Comparison of ENCODE assay signal across 1 cellular context in the genomic region with DNA sequence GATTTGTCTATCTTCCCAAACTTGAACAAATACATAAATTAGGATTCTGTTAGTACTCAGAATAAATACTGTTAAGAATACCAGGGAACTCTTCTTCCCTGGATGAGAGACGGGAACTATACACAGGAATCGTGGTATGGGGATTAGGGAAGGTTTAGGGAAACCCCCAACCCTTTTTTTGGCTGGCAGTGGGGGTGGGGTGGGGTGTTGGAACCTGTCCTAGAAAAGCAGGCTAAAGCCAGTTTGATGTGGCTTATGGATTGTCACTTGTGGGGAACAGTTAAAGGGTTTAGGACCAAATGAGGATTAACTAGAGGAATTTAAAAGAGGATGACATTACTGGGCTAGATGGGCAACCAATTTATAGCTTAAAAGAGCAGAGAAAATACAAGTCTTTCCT.
TF ChIP-seq lines count a peak whose summit lies in the region.

No MANE protein-coding gene starts in this region.

TF ChIP-seq in HepG2, 621 proteins besides CTCF, POLR2A, EP300 and RAD21:
- no peak for TF ChIP-seq HCFC1 (IDR thresholded peaks at IDR 0.05; ENCODE audit: low read depth, low read length)
- TF ChIP-seq SRSF9 (IDR thresholded peaks at IDR 0.05; ENCODE audit: borderline replicate concordance, insufficient read depth, low read depth, low read length, poor library complexity, severe bottlenecking), result no peak
- TF ChIP-seq, protein P1, sequence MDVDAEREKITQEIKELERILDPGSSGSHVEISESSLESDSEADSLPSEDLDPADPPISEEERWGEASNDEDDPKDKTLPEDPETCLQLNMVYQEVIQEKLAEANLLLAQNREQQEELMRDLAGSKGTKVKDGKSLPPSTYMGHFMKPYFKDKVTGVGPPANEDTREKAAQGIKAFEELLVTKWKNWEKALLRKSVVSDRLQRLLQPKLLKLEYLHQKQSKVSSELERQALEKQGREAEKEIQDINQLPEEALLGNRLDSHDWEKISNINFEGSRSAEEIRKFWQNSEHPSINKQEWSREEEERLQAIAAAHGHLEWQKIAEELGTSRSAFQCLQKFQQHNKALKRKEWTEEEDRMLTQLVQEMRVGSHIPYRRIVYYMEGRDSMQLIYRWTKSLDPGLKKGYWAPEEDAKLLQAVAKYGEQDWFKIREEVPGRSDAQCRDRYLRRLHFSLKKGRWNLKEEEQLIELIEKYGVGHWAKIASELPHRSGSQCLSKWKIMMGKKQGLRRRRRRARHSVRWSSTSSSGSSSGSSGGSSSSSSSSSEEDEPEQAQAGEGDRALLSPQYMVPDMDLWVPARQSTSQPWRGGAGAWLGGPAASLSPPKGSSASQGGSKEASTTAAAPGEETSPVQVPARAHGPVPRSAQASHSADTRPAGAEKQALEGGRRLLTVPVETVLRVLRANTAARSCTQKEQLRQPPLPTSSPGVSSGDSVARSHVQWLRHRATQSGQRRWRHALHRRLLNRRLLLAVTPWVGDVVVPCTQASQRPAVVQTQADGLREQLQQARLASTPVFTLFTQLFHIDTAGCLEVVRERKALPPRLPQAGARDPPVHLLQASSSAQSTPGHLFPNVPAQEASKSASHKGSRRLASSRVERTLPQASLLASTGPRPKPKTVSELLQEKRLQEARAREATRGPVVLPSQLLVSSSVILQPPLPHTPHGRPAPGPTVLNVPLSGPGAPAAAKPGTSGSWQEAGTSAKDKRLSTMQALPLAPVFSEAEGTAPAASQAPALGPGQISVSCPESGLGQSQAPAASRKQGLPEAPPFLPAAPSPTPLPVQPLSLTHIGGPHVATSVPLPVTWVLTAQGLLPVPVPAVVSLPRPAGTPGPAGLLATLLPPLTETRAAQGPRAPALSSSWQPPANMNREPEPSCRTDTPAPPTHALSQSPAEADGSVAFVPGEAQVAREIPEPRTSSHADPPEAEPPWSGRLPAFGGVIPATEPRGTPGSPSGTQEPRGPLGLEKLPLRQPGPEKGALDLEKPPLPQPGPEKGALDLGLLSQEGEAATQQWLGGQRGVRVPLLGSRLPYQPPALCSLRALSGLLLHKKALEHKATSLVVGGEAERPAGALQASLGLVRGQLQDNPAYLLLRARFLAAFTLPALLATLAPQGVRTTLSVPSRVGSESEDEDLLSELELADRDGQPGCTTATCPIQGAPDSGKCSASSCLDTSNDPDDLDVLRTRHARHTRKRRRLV (CRISPR knock-in tag; IDR thresholded peaks at IDR 0.05), result no peak
